Comparison of ENCODE assay signal across 24 cellular contexts in genomic region chr1:187759934-187760333, GRCh38.
"Had no signal": no experiment of that assay in that cellular context is flagged by ENCODE, and none has a peak within 500 bp of the region (broad histone marks: within the 10 kb centered on the region; RNA-seq: fewer than 3 reads in every experiment).

No MANE protein-coding gene starts in this region.

- ATAC-seq: gastroesophageal sphincter; left colon; left ventricle myocardium superior; naive thymus-derived CD4-positive, alpha-beta T cell; psoas muscle; right lobe of liver; stimulated activated memory B cell treated with anti-CD40 and anti-IgM and Interleukin-4, amounts not matched to agents 10 μg/mL and 1 μg/mL and 100 μg/mL, for 72 hours had no signal

- H3K27me3 ChIP-seq: dorsolateral prefrontal cortex, esophagus muscularis mucosa, gastroesophageal sphincter, neutrophil, right lobe of liver, spleen, transverse colon had no signal

- H3K4me3 ChIP-seq: dorsolateral prefrontal cortex, esophagus muscularis mucosa, gastroesophageal sphincter, lung, psoas muscle, right lobe of liver, spleen, thoracic aorta, transverse colon had no signal

- H3K27ac ChIP-seq: dorsolateral prefrontal cortex, epithelial cell of prostate, esophagus muscularis mucosa, gastroesophageal sphincter, neutrophil, psoas muscle, right lobe of liver, spleen, thoracic aorta, transverse colon had no signal

- H3K36me3 ChIP-seq: esophagus muscularis mucosa, gastroesophageal sphincter, neutrophil, right lobe of liver, spleen, thoracic aorta, transverse colon had no signal

- H3K9me3 ChIP-seq: esophagus muscularis mucosa, gastroesophageal sphincter, neutrophil, right lobe of liver, thoracic aorta, transverse colon had no signal

- DNase-seq: cortex of kidney; dorsolateral prefrontal cortex; effector CD8-positive, alpha-beta T cell; glutamatergic neuron; immature natural killer cell; left colon; left ventricle myocardium superior; mesendoderm; naive thymus-derived CD4-positive, alpha-beta T cell; psoas muscle; retina; right lobe of liver; spleen; stimulated activated CD4-positive, alpha-beta T cell treated with anti-CD3 and anti-CD28 coated beads, Interleukin-15, amount 100 ng/mL, for 24 hours; stimulated activated CD4-positive, alpha-beta T cell treated with anti-CD3 and anti-CD28 coated beads, Interleukin-1b, Interleukin-23, amount 100 ng/mL, for 48 hours; stimulated activated CD4-positive, alpha-beta T cell treated with anti-CD3 and anti-CD28 coated beads, Interleukin-4, amount 100 ng/mL, for 24 hours; transverse colon had no signal
